In genomic region chr9:125522328-125522725, GRCh38 we compare ENCODE assay signal across 9 cellular contexts.
DNase-seq lines count a peak whose midpoint lies in the region; ATAC-seq, FAIRE-seq and TF ChIP-seq lines count a peak whose summit lies in the region.
"Had no signal": no experiment of that assay in that cellular context is flagged by ENCODE, and none has a peak within 500 bp of the region (broad histone marks: within the 10 kb centered on the region; RNA-seq: fewer than 3 reads in every experiment).

No MANE protein-coding gene starts in this region.

- H3K27ac ChIP-seq in endothelial cell of umbilical vein (ENCODE audit: insufficient read depth, low read depth, low read length), result peak overlapping the region; percentile 80
- H3K27ac ChIP-seq in spleen, result peak overlapping the region in 5 of 8 donors; percentile 54 to 64 (median 60)

- no peak overlapping the region for H2AFZ ChIP-seq in endothelial cell of umbilical vein (ENCODE audit: low read depth, low read length)

- no peak overlapping the region for H3K4me3 ChIP-seq in endothelial cell of umbilical vein (replicated peaks in 1 of 3; ENCODE audit: insufficient read depth in 1 of 3, low read depth in 1 of 3, low read length in 3 of 3)
- no peak overlapping the region for H3K4me3 ChIP-seq in spleen

- POLR2A ChIA-PET in endothelial cell of umbilical vein (lab: Charles Lee), result interaction anchor here (1.4 kb wide), 1 partner anchor 28 kb away, joined by 3 read pairs; no protein-coding TSS in a partner anchor

- ATAC-seq in GM18873 (IDR thresholded peaks at IDR 0.05; ENCODE audit: low FRiP score, unreplicated experiment) (no peak), HG03432 (IDR thresholded peaks at IDR 0.05; ENCODE audit: unreplicated experiment) (no peak)

- peak overlapping the region; percentile 97 for H3K27ac Mint-ChIP-seq in activated T-cell treated with anti-CD3 and anti-CD28 coated beads, Interleukin-2, amount 50 U/mL, for 24 hours

- H3K9me3 ChIP-seq in endothelial cell of umbilical vein (replicated peaks; ENCODE audit: control insufficient read depth, insufficient read depth, low read length) (no peaks in the 10 kb centered on the region), spleen (no peaks in the 10 kb centered on the region)

- H3K36me3 Mint-ChIP-seq in activated T-cell treated with anti-CD3 and anti-CD28 coated beads, Interleukin-2, amount 50 U/mL, for 24 hours (ENCODE audit: low read depth), result peaks cover 36% of the 10 kb centered on the region

- H3K27me3 Mint-ChIP-seq in activated T-cell treated with anti-CD3 and anti-CD28 coated beads, Interleukin-2, amount 50 U/mL, for 24 hours, result no peaks in the 10 kb centered on the region

- H4K20me1 ChIP-seq in endothelial cell of umbilical vein (replicated peaks; ENCODE audit: control insufficient read depth, extremely low read depth, insufficient read depth, low read length), result no peaks in the 10 kb centered on the region

- no peak for FAIRE-seq in RCC 7860 (lab: Jason Lieb, UNC)
- FAIRE-seq in endothelial cell of umbilical vein (lab: Jason Lieb, UNC), result peak; percentile 69

- TF ChIP-seq POLR2A in endothelial cell of umbilical vein (IDR thresholded peaks at IDR 0.05; ENCODE audit: low read depth, low read length) (no peak), spleen (IDR thresholded peaks at IDR 0.05) (no peak)

- intact Hi-C loops in endothelial cell of umbilical vein (cut with micrococcal nuclease) (no loop called here), spleen (cut with DNase I; ENCODE audit: low total_unique reads) (no loop called here)

- peak overlapping the region; percentile 18 for H3K9ac ChIP-seq in endothelial cell of umbilical vein (replicated peaks; ENCODE audit: extremely low read depth, insufficient read depth, low read length)

- no peaks in the 10 kb centered on the region for H3K9me3 Mint-ChIP-seq in activated T-cell treated with anti-CD3 and anti-CD28 coated beads, Interleukin-2, amount 50 U/mL, for 24 hours

- TF ChIP-seq CTCF in endothelial cell of umbilical vein (IDR thresholded peaks at IDR 0.05; ENCODE audit: extremely low read depth in 1 of 2, insufficient read depth in 1 of 2, low read depth in 1 of 2, low read length in 2 of 2) (no peak), spleen (IDR thresholded peaks at IDR 0.05 in 8 of 11, conservative IDR thresholded peaks at IDR 0.05 in 3 of 11) (no peak)

- H3K79me2 ChIP-seq in endothelial cell of umbilical vein (ENCODE audit: control insufficient read depth, insufficient read depth, low read length), result peaks cover 5% of the 10 kb centered on the region

- no peaks in the 10 kb centered on the region for H3K9me1 ChIP-seq in endothelial cell of umbilical vein (replicated peaks; ENCODE audit: control insufficient read depth, extremely low read depth, insufficient read depth, low read length)

- CTCF ChIA-PET in endothelial cell of umbilical vein (lab: Charles Lee), result interaction anchor here (0.9 to 1.7 kb wide), 4 partner anchors 9 to 114 kb away, joined by 3 to 10 read pairs (median 6); no protein-coding TSS in a partner anchor

- H3K36me3 ChIP-seq in endothelial cell of umbilical vein (ENCODE audit: control insufficient read depth in 2 of 2, extremely low read depth in 1 of 2, insufficient read depth in 2 of 2, low read length in 2 of 2), result peaks cover 0 to 3% of the 10 kb centered on the region in 2 experiments
- H3K36me3 ChIP-seq in spleen, result peaks cover 0 to 11% (median 0%) of the 10 kb centered on the region in 6 donors

- TSS peak; percentile 70 for BruUV-seq in endothelial cell of umbilical vein (replicated peaks; lab: Mats Ljungman, UMichigan)

- H3K4me1 Mint-ChIP-seq in activated T-cell treated with anti-CD3 and anti-CD28 coated beads, Interleukin-2, amount 50 U/mL, for 24 hours (ENCODE audit: low read depth), result peaks cover 62% of the 10 kb centered on the region

- WGBS in spleen, 5 donors, result 81 to 92% (median 86%) methylated on average over 5 of the region's 5 CpGs

- peak overlapping the region; percentile 65 for H3K4me3 Mint-ChIP-seq in activated T-cell treated with anti-CD3 and anti-CD28 coated beads, Interleukin-2, amount 50 U/mL, for 24 hours

- peak overlapping the region; percentile 68 for H3K4me2 ChIP-seq in endothelial cell of umbilical vein (ENCODE audit: insufficient read depth, low read length)

- H3K27me3 ChIP-seq in endothelial cell of umbilical vein (ENCODE audit: control insufficient read depth in 2 of 2, insufficient read depth in 2 of 2, low read length in 2 of 2) (no peaks in the 10 kb centered on the region), spleen (replicated peaks in 1 of 7) (no peaks in the 10 kb centered on the region)

- DNase-seq in activated T-cell treated with anti-CD3 and anti-CD28 coated beads, Interleukin-2, amount 50 U/mL, for 24 hours, result no peak
- DNase-seq in activated T-cell treated with anti-CD3 and anti-CD28 coated beads for 4 hours (no peak), RCC 7860 (ENCODE audit: low spot score) (peak; percentile 34), endothelial cell of umbilical vein (ENCODE audit: low read depth, low spot score) (peak; percentile 16), spleen (no peak), RPMI8226 (no peak)
- DNase-seq: NCI-H526 treated with DMSO at 0.1 percent for 48 hours had no signal

- dilution Hi-C loops in endothelial cell of umbilical vein (cut with MboI; ENCODE audit: extremely low pct_ligation_motif_present, low sequenced_read_pairs), result no loop called here

- H3K4me1 ChIP-seq in endothelial cell of umbilical vein (ENCODE audit: control insufficient read depth, extremely low read depth, insufficient read depth, low read length), result peaks cover 52% of the 10 kb centered on the region
- H3K4me1 ChIP-seq in spleen, result peaks cover 11 to 63% (median 37%) of the 10 kb centered on the region in 6 donors

TF ChIP-seq in endothelial cell of umbilical vein, 7 proteins besides CTCF, POLR2A, EP300 and RAD21:
- TF ChIP-seq JUN (IDR thresholded peaks at IDR 0.05; ENCODE audit: borderline replicate concordance, insufficient read depth, insufficient read length, low read depth) (no peak), FOS (IDR thresholded peaks at IDR 0.05; ENCODE audit: borderline replicate concordance, insufficient read depth, low read length) (no peak), MYC (IDR thresholded peaks at IDR 0.05; ENCODE audit: low read depth, low read length) (no peak), EZH2 (IDR thresholded peaks at IDR 0.05; ENCODE audit: borderline replicate concordance, low read depth, low read length, severe bottlenecking) (no peak), POLR2AphosphoS5 (IDR thresholded peaks at IDR 0.05; ENCODE audit: insufficient read depth, low read depth, low read length) (no peak), GATA2 (IDR thresholded peaks at IDR 0.05; ENCODE audit: insufficient read depth, insufficient read length, low read depth, low read length) (no peak)
- TF ChIP-seq, protein P1, sequence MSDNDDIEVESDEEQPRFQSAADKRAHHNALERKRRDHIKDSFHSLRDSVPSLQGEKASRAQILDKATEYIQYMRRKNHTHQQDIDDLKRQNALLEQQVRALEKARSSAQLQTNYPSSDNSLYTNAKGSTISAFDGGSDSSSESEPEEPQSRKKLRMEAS (IDR thresholded peaks at IDR 0.05; ENCODE audit: insufficient read depth, insufficient read length), result no peak

Comparison
In these comparisons a context has a peak if more than half of its experiments do, and no peak if none do; other contexts are left out.
1. DNase-seq: peak in RCC 7860 (single experiment) and endothelial cell of umbilical vein (single experiment); none in activated T-cell treated with anti-CD3 and anti-CD28 coated beads, Interleukin-2, amount 50 U/mL, for 24 hours (single experiment), activated T-cell treated with anti-CD3 and anti-CD28 coated beads for 4 hours (single experiment), spleen (single experiment) and RPMI8226 (single experiment).